8 cellular contexts compared by ENCODE assay signal in the genomic region with DNA sequence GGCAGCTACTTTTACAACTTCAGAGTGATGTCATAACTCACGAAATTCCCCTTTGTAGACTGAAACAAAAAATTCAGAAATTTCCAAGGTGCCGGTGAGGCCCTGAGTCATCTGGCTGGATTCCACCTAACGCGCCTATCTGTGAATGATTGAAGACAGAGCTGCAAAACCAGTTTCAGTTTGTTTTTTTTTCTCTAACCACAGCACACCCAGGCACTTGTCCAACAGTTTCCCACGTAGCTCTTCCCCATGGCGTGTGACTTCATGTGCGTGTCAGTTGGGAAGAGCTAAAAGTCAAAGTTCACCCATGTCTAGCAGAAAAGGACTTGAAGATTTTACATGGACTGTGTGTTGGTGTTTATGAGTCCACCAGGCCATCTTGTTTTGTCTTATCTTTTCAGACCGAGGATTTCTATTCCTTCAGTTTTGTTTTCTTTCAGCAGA. TPM values are rescaled to one million over a fixed set of nuclear protein-coding genes. Genes with fewer than 3 reads are reported as not detected.
A peak's percentile ranks its signal among the peaks of the same experiment; 100 is the strongest.
DNase-seq lines count a peak whose midpoint lies in the region; ATAC-seq and TF ChIP-seq lines count a peak whose summit lies in the region.

No MANE protein-coding gene starts in this region.

- peak overlapping the region in 7 of 10 donors; percentile 36 to 64 (median 58) for H3K27ac ChIP-seq in heart right ventricle

- H3K4me3 ChIP-seq in heart right ventricle = no peak overlapping the region

- H3K36me3 ChIP-seq in heart right ventricle = peaks cover 0 to 16% (median 0%) of the 10 kb centered on the region in 9 donors

- ATAC-seq in HG02885 (IDR thresholded peaks at IDR 0.05; ENCODE audit: poor library complexity, unreplicated experiment) (peak; percentile 87), heart right ventricle (peak in 7 of 8 donors; percentile 67 to 91 (median 85))
- peak; percentile 96 for ATAC-seq in activated T-helper 17 cell treated with anti-CD3 and anti-CD28 coated beads, Interleukin-2, amount 50 U/mL, for 72 hours (replicated peaks)

- H3K36me3 Mint-ChIP-seq in activated T-helper 17 cell treated with anti-CD3 and anti-CD28 coated beads, Interleukin-2, amount 50 U/mL, for 72 hours (ENCODE audit: low read depth) = no peaks in the 10 kb centered on the region
- H3K36me3 Mint-ChIP-seq in endothelial cell (ENCODE audit: low read depth, unreplicated experiment) = no peaks in the 10 kb centered on the region

- WGBS in heart right ventricle, 2 donors = 22 to 29% methylated on average over 8 of the region's 8 CpGs

- peak; percentile 67 for DNase-seq in activated CD8-positive, alpha-beta memory T cell treated with anti-CD3 and anti-CD28 coated beads for 24 hours
- DNase-seq in activated CD8-positive, alpha-beta memory T cell treated with anti-CD3 and anti-CD28 coated beads, Interleukin-2, amount 50 U/mL, for 48 hours = no peak
- DNase-seq in NCI-H446 treated with DMSO at 0.1 percent for 48 hours (lab: John Stamatoyannopoulos, UW) = peak; percentile 2
- peak in 1 of 2 donors; percentile 59 for DNase-seq in heart right ventricle
- peak; percentile 42 for DNase-seq in stimulated activated CD4-positive, alpha-beta T cell treated with anti-CD3 and anti-CD28 coated beads, Interleukin-2, amount 100 ng/mL, for 4 hours (ENCODE audit: low read depth)
- DNase-seq in endothelial cell (ENCODE audit: low spot score) = no peak

- no peak for TF ChIP-seq CTCF in heart right ventricle (IDR thresholded peaks at IDR 0.05)
- no peak for TF ChIP-seq CTCF in endothelial cell (IDR thresholded peaks at IDR 0.05; ENCODE audit: unreplicated experiment)

- H3K27me3 Mint-ChIP-seq in activated T-helper 17 cell treated with anti-CD3 and anti-CD28 coated beads, Interleukin-2, amount 50 U/mL, for 72 hours = no peaks in the 10 kb centered on the region
- H3K27me3 Mint-ChIP-seq in endothelial cell (ENCODE audit: unreplicated experiment) = peaks cover 1% of the 10 kb centered on the region

- no peaks in the 10 kb centered on the region for H3K4me1 Mint-ChIP-seq in activated T-helper 17 cell treated with anti-CD3 and anti-CD28 coated beads, Interleukin-2, amount 50 U/mL, for 72 hours
- no peaks in the 10 kb centered on the region for H3K4me1 Mint-ChIP-seq in endothelial cell (ENCODE audit: unreplicated experiment)

- peaks cover 0 to 30% (median 0%) of the 10 kb centered on the region in 7 donors for H3K27me3 ChIP-seq in heart right ventricle

- peak overlapping the region; percentile 92 for H3K27ac Mint-ChIP-seq in activated T-helper 17 cell treated with anti-CD3 and anti-CD28 coated beads, Interleukin-2, amount 50 U/mL, for 72 hours
- H3K27ac Mint-ChIP-seq in endothelial cell (ENCODE audit: unreplicated experiment) = no peak overlapping the region

- H3K4me3 Mint-ChIP-seq in activated T-helper 17 cell treated with anti-CD3 and anti-CD28 coated beads, Interleukin-2, amount 50 U/mL, for 72 hours = peak overlapping the region; percentile 77
- H3K4me3 Mint-ChIP-seq in endothelial cell (ENCODE audit: unreplicated experiment) = no peak overlapping the region

- H3K4me1 ChIP-seq in heart right ventricle = peaks cover 0 to 15% (median 0%) of the 10 kb centered on the region in 9 donors

- intact Hi-C loops in heart right ventricle (cut with DNase I) = loop anchor here in 2 of 10 donors (5.0 to 10.0 kb wide), 2 partner anchors 63 to 76 kb away; partner anchors contain the start of genes OFD1 (in 1 of the 2) and TRAPPC2 (in 1 of the 2)

- H3K9me3 Mint-ChIP-seq in activated T-helper 17 cell treated with anti-CD3 and anti-CD28 coated beads, Interleukin-2, amount 50 U/mL, for 72 hours = no peaks in the 10 kb centered on the region
- no peaks in the 10 kb centered on the region for H3K9me3 Mint-ChIP-seq in endothelial cell (ENCODE audit: unreplicated experiment)

- H3K9me3 ChIP-seq in heart right ventricle = no peaks in the 10 kb centered on the region

RNA-seq across cellular contexts. Expression of gene TCEANC, which starts 16.3 kb away (rescaled TPM):
- total RNA-seq in activated T-helper 17 cell treated with anti-CD3 and anti-CD28 coated beads, Interleukin-2, amount 50 U/mL, for 72 hours = 1 to 10 TPM; 1.8 to 3.5 TPM
- total RNA-seq in heart right ventricle (1 to 10 TPM; 3.3 to 7.2 (median 4.6) TPM), endothelial cell (ENCODE audit: unreplicated experiment) (3.8 TPM)
- 1 to 10 TPM in 1 of 2 donors, under 1 TPM in 1; 0.59 to 3.1 TPM for polyA plus RNA-seq in heart right ventricle

RNA-seq across cellular contexts. Expression of gene RAB9A, which starts 19.7 kb away (rescaled TPM):
- total RNA-seq in activated T-helper 17 cell treated with anti-CD3 and anti-CD28 coated beads, Interleukin-2, amount 50 U/mL, for 72 hours = 10 to 100 TPM; 18.3 to 30.5 TPM
- total RNA-seq in heart right ventricle (10 to 100 TPM; 16.9 to 28.9 (median 20.9) TPM), endothelial cell (ENCODE audit: unreplicated experiment) (11.2 TPM)
- 10 to 100 TPM in 1 of 2 donors, 1 to 10 TPM in 1; 5.1 to 19.6 TPM for polyA plus RNA-seq in heart right ventricle

Comparison
In these comparisons a context has a peak if more than half of its experiments do, and no peak if none do; other contexts are left out.
1. DNase-seq: peak in activated CD8-positive, alpha-beta memory T cell treated with anti-CD3 and anti-CD28 coated beads for 24 hours (single experiment), NCI-H446 treated with DMSO at 0.1 percent for 48 hours (single experiment) and stimulated activated CD4-positive, alpha-beta T cell treated with anti-CD3 and anti-CD28 coated beads, Interleukin-2, amount 100 ng/mL, for 4 hours (single experiment); none in activated CD8-positive, alpha-beta memory T cell treated with anti-CD3 and anti-CD28 coated beads, Interleukin-2, amount 50 U/mL, for 48 hours (single experiment) and endothelial cell (single experiment).
2. Peak in every context shown above with its lines, with median percentiles within 50 percentile points of each other: ATAC-seq.